ENCODE assay signal across 1 cellular context in the genomic region with DNA sequence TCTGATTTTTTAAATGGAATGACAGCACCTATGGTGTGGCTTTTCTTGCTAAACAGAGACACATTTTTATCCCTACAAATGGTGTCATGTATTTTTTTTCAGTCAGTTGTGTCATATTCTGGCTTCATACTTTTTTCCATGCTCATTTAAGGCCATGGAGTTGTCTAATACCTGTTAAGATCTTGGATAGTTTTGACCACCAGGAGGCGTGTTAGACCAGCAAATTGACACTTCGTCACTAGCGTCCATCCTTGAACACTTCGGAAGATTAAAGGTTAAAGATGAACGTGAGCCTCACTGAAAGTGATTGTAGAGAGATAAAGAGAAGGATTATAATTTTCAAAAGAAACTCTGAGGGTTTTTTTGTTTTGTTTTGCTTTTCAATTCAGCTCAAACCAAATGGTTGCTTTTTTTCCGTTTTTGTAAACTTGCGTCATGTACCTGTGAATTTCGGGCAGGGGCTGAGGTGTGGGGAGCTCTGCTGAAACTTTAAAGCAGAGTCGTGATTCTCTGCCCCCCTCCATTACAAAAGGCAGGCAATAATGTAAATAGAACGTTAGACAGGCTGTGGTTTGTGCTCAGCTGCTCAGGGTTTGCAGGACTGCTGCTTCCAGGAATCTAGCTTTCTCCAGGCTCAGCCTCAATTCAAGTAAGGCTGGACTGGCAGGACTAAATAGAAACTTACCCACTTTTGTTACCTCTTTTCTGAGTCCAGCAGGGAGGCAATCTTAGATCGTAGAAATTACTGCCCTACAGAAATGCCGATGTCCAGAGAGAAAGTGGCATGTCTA.
TF ChIP-seq lines count a peak whose summit lies in the region.

No MANE protein-coding gene starts in this region.

TF ChIP-seq in HepG2, 621 proteins besides CTCF, POLR2A, EP300 and RAD21 (continued from another document and continues in another):
- TF ChIP-seq, protein P1, sequence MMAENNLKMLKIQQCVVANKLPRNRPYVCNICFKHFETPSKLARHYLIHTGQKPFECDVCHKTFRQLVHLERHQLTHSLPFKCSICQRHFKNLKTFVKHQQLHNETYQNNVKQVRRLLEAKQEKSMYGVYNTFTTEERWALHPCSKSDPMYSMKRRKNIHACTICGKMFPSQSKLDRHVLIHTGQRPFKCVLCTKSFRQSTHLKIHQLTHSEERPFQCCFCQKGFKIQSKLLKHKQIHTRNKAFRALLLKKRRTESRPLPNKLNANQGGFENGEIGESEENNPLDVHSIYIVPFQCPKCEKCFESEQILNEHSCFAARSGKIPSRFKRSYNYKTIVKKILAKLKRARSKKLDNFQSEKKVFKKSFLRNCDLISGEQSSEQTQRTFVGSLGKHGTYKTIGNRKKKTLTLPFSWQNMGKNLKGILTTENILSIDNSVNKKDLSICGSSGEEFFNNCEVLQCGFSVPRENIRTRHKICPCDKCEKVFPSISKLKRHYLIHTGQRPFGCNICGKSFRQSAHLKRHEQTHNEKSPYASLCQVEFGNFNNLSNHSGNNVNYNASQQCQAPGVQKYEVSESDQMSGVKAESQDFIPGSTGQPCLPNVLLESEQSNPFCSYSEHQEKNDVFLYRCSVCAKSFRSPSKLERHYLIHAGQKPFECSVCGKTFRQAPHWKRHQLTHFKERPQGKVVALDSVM (CRISPR knock-in tag; IDR thresholded peaks at IDR 0.05), result no peak
- TF ChIP-seq ZNF546 (CRISPR knock-in tag; conservative IDR thresholded peaks at IDR 0.05), result no peak
- no peak for TF ChIP-seq CEBPB (IDR thresholded peaks at IDR 0.05; ENCODE audit: borderline replicate concordance, low read depth, low read length)
- TF ChIP-seq ZBTB20 (CRISPR knock-in tag; IDR thresholded peaks at IDR 0.05; ENCODE audit: borderline replicate concordance, low read depth), result 0 out of 2 replicates have a peak, but pooled peaks have one; percentile 31
- 0 out of 2 replicates have a peak, but pooled peaks have one; percentile 20 for TF ChIP-seq SRF (IDR thresholded peaks at IDR 0.05; ENCODE audit: low read depth, low read length)
- TF ChIP-seq, protein P2, sequence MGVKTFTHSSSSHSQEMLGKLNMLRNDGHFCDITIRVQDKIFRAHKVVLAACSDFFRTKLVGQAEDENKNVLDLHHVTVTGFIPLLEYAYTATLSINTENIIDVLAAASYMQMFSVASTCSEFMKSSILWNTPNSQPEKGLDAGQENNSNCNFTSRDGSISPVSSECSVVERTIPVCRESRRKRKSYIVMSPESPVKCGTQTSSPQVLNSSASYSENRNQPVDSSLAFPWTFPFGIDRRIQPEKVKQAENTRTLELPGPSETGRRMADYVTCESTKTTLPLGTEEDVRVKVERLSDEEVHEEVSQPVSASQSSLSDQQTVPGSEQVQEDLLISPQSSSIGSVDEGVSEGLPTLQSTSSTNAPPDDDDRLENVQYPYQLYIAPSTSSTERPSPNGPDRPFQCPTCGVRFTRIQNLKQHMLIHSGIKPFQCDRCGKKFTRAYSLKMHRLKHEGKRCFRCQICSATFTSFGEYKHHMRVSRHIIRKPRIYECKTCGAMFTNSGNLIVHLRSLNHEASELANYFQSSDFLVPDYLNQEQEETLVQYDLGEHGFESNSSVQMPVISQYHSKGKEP (CRISPR knock-in tag; IDR thresholded peaks at IDR 0.05), result no peak
- TF ChIP-seq, protein P3, sequence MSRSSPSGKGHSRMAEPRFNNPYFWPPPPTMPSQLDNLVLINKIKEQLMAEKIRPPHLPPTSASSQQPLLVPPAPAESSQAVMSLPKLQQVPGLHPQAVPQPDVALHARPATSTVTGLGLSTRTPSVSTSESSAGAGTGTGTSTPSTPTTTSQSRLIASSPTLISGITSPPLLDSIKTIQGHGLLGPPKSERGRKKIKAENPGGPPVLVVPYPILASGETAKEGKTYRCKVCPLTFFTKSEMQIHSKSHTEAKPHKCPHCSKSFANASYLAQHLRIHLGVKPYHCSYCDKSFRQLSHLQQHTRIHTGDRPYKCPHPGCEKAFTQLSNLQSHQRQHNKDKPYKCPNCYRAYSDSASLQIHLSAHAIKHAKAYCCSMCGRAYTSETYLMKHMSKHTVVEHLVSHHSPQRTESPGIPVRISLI (CRISPR knock-in tag; IDR thresholded peaks at IDR 0.05; ENCODE audit: borderline replicate concordance), result no peak
- TF ChIP-seq, protein P4, sequence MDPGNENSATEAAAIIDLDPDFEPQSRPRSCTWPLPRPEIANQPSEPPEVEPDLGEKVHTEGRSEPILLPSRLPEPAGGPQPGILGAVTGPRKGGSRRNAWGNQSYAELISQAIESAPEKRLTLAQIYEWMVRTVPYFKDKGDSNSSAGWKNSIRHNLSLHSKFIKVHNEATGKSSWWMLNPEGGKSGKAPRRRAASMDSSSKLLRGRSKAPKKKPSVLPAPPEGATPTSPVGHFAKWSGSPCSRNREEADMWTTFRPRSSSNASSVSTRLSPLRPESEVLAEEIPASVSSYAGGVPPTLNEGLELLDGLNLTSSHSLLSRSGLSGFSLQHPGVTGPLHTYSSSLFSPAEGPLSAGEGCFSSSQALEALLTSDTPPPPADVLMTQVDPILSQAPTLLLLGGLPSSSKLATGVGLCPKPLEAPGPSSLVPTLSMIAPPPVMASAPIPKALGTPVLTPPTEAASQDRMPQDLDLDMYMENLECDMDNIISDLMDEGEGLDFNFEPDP (CRISPR knock-in tag; conservative IDR thresholded peaks at IDR 0.05), result no peak
- TF ChIP-seq, protein P5, sequence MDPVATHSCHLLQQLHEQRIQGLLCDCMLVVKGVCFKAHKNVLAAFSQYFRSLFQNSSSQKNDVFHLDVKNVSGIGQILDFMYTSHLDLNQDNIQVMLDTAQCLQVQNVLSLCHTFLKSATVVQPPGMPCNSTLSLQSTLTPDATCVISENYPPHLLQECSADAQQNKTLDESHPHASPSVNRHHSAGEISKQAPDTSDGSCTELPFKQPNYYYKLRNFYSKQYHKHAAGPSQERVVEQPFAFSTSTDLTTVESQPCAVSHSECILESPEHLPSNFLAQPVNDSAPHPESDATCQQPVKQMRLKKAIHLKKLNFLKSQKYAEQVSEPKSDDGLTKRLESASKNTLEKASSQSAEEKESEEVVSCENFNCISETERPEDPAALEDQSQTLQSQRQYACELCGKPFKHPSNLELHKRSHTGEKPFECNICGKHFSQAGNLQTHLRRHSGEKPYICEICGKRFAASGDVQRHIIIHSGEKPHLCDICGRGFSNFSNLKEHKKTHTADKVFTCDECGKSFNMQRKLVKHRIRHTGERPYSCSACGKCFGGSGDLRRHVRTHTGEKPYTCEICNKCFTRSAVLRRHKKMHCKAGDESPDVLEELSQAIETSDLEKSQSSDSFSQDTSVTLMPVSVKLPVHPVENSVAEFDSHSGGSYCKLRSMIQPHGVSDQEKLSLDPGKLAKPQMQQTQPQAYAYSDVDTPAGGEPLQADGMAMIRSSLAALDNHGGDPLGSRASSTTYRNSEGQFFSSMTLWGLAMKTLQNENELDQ (CRISPR knock-in tag; IDR thresholded peaks at IDR 0.05; ENCODE audit: borderline replicate concordance), result no peak
- TF ChIP-seq TCF12 (IDR thresholded peaks at IDR 0.05), result no peak
- TF ChIP-seq TCF12 (CRISPR knock-in tag; IDR thresholded peaks at IDR 0.05), result no peak
- TF ChIP-seq KIAA2018 (CRISPR knock-in tag; IDR thresholded peaks at IDR 0.05; ENCODE audit: borderline replicate concordance), result no peak
- TF ChIP-seq ZFP36L1 (CRISPR knock-in tag; IDR thresholded peaks at IDR 0.05), result 0 out of 2 replicates have a peak, but pooled peaks have one; percentile 33
- TF ChIP-seq NFKB2 (CRISPR knock-in tag; IDR thresholded peaks at IDR 0.05; ENCODE audit: borderline replicate concordance), result no peak
- no peak for TF ChIP-seq HINFP (CRISPR knock-in tag; IDR thresholded peaks at IDR 0.05; ENCODE audit: low read depth)
- TF ChIP-seq, protein P6, sequence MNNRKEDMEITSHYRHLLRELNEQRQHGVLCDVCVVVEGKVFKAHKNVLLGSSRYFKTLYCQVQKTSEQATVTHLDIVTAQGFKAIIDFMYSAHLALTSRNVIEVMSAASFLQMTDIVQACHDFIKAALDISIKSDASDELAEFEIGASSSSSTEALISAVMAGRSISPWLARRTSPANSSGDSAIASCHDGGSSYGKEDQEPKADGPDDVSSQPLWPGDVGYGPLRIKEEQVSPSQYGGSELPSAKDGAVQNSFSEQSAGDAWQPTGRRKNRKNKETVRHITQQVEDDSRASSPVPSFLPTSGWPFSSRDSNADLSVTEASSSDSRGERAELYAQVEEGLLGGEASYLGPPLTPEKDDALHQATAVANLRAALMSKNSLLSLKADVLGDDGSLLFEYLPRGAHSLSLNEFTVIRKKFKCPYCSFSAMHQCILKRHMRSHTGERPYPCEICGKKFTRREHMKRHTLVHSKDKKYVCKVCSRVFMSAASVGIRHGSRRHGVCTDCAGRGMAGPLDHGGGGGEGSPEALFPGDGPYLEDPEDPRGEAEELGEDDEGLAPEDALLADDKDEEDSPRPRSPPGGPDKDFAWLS (CRISPR knock-in tag; IDR thresholded peaks at IDR 0.05; ENCODE audit: borderline replicate concordance), result no peak
- no peak for TF ChIP-seq AGO1 (IDR thresholded peaks at IDR 0.05; ENCODE audit: low read depth, low read length, poor library complexity, severe bottlenecking)
- TF ChIP-seq SIN3B (IDR thresholded peaks at IDR 0.05; ENCODE audit: low read length), result no peak
